Comparison of ENCODE assay signal across 8 cellular contexts in the genomic region with DNA sequence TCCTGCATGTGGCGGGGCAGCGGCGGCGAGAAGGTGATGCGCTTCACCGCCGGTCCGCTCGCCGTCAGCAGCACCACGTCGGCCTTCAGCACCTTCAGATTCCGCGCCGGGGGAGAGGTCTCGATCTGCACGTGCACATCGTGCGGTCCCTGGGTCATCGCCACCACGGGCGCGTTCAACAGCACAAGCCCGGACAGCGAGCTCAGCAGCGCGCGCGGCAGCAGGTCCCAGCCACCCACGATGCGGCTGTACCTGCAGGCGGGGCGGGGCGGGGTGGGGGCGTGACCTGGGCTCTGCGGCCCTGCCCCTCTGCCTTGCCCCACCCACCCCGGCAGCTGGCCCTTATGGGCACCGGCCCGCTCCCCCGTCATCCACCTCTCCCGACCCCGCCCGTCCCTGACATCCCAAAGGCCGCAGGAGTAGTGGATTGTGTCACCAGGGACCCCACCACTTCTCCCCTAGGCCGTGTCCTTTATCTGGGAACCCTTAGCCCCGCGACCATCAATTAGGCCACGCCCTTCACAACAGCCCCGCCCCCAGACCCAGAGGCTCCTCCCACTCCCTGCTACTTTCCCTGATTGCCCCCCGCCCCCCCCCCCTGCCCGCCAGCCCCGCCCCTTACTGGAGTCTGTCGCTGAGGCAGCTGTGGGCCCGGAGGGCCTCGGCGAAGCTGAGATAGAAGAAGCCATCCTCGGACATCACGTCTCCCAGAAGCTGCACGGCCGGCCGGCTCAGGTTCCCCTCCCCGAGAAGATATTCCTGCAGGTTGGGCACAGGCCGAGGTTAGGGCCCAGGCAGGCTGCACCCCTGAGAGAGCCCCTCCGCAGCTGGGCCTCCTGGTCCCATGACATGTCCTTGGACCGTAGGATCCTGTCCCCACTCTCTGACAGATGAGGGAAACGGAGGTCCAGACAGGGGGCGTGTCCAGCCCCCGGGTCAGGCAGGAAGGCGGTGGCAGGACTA. TPM values are rescaled to one million over a fixed set of nuclear protein-coding genes. Genes with fewer than 3 reads are reported as not detected.
DNase-seq lines count a peak whose midpoint lies in the region; ATAC-seq, FAIRE-seq and TF ChIP-seq lines count a peak whose summit lies in the region.

No MANE protein-coding gene starts in this region.

- H3K79me2 ChIP-seq in keratinocyte (ENCODE audit: control insufficient read depth, insufficient read depth, low read length), result no peaks in the 10 kb centered on the region

- no peak for FAIRE-seq in keratinocyte (lab: Jason Lieb, UNC)

- H3K36me3 Mint-ChIP-seq in activated naive CD8-positive, alpha-beta T cell, result peaks cover 2% of the 10 kb centered on the region

- TF ChIP-seq POLR2A in GM18505 (IDR thresholded peaks at IDR 0.05; ENCODE audit: borderline replicate concordance, extremely low read depth, insufficient read depth, insufficient read length), result peak; percentile 12

- H3K4me1 Mint-ChIP-seq in activated naive CD8-positive, alpha-beta T cell (ENCODE audit: low read depth), result peaks cover 16% of the 10 kb centered on the region

- no peaks in the 10 kb centered on the region for H3K36me3 ChIP-seq in keratinocyte (ENCODE audit: control insufficient read depth in 2 of 2, extremely low read depth in 1 of 2, insufficient read depth in 2 of 2, low read length in 2 of 2)

- H3K27ac Mint-ChIP-seq in activated naive CD8-positive, alpha-beta T cell, result peak overlapping the region; percentile 58

- peak overlapping the region; percentile 58 for H3K4me2 ChIP-seq in keratinocyte (ENCODE audit: control insufficient read depth, extremely low read depth, insufficient read depth, low read depth, low read length)

- peak overlapping the region; percentile 58 for H2AFZ ChIP-seq in keratinocyte (ENCODE audit: control insufficient read depth, low read length)

- no peaks in the 10 kb centered on the region for H3K9me1 ChIP-seq in keratinocyte (ENCODE audit: control insufficient read depth, extremely low read depth, insufficient read depth, low read length)

- DNase-seq in SHP77 (lab: John Stamatoyannopoulos, UW), result peak; percentile 14 to 44
- no peak for DNase-seq in keratinocyte (ENCODE audit: low read depth, low spot score)
- peak; percentile 42 for DNase-seq in stimulated activated CD8-positive, alpha-beta memory T cell treated with anti-CD3 and anti-CD28 coated beads, Interleukin-12 subunit alpha, Interleukin-12 subunit beta, amount 100 ng/mL, for 24 hours (ENCODE audit: extremely low read depth)
- no peak for DNase-seq in Ammon's horn (ENCODE audit: low spot score)
- DNase-seq in NCI-H128 (lab: John Stamatoyannopoulos, UW; ENCODE audit: unreplicated experiment), result no peak

- H3K4me3 Mint-ChIP-seq in activated naive CD8-positive, alpha-beta T cell, result peak overlapping the region; percentile 75

- dilution Hi-C loops in keratinocyte (cut with MboI; ENCODE audit: extremely low pct_ligation_motif_present, low sequenced_read_pairs), result no loop called here

- H3K4me1 ChIP-seq in keratinocyte (ENCODE audit: control insufficient read depth, extremely low read depth, insufficient read depth, low read length), result peaks cover 2% of the 10 kb centered on the region

- H3K9me3 Mint-ChIP-seq in activated naive CD8-positive, alpha-beta T cell (ENCODE audit: low read depth), result no peaks in the 10 kb centered on the region

- no peaks in the 10 kb centered on the region for H4K20me1 ChIP-seq in keratinocyte (ENCODE audit: control insufficient read depth, extremely low read depth, insufficient read depth, low read length)

- no peaks in the 10 kb centered on the region for H3K27me3 Mint-ChIP-seq in activated naive CD8-positive, alpha-beta T cell

- peak in 1 of 3 experiments; percentile 6 for TF ChIP-seq CTCF in keratinocyte (optimal IDR thresholded peaks at IDR 0.05 in 1 of 3, IDR thresholded peaks at IDR 0.05 in 1 of 3, conservative IDR thresholded peaks at IDR 0.05 in 1 of 3; ENCODE audit: extremely low read depth in 1 of 3, insufficient read depth in 2 of 3, low read length in 3 of 3)

- no peak overlapping the region for H3K27ac ChIP-seq in keratinocyte (ENCODE audit: control insufficient read depth, insufficient read depth, low read length)

- ATAC-seq in GM18505 (IDR thresholded peaks at IDR 0.05; ENCODE audit: unreplicated experiment), result peak; percentile 42
- ATAC-seq in HG03439 (IDR thresholded peaks at IDR 0.05; ENCODE audit: unreplicated experiment), result no peak

- H3K9ac ChIP-seq in keratinocyte (ENCODE audit: control insufficient read depth, extremely low read depth, insufficient read depth, low read length), result no peak overlapping the region

- peak overlapping the region in 1 of 3 experiments; percentile 12 for H3K4me3 ChIP-seq in keratinocyte (ENCODE audit: control insufficient read depth in 2 of 3, extremely low read depth in 1 of 3, insufficient read depth in 2 of 3, low read depth in 1 of 3, low read length in 3 of 3)

- H3K9me3 ChIP-seq in keratinocyte (ENCODE audit: control insufficient read depth, low read depth, low read length), result no peaks in the 10 kb centered on the region

- H3K27me3 ChIP-seq in keratinocyte (ENCODE audit: control insufficient read depth, extremely low read depth, insufficient read depth, low read length), result peaks cover 12% of the 10 kb centered on the region

RNA-seq across cellular contexts. Expression of gene IL4I1, which starts 6.1 kb away (rescaled TPM):
- 0.09 to 0.22 TPM (median 0.13 TPM) in 3 replicates for polyA plus RNA-seq in keratinocyte
- polyA plus RNA-seq in keratinocyte (2011; ENCODE audit: low read depth), result not detected
- polyA plus RNA-seq in keratinocyte (2011; cell fraction: cytosol; rRNA removed), result not detected in 2 replicates
- not detected in 2 replicates for polyA plus RNA-seq in keratinocyte (2011; cell fraction: nucleus; rRNA removed)
- polyA plus RNA-seq in keratinocyte (2012; ENCODE audit: low replicate concordance), result 0.31 TPM in 1 of 2 replicates, not detected in the other
- polyA minus RNA-seq in keratinocyte, result not detected in 3 replicates
- not detected for polyA minus RNA-seq in keratinocyte (2011; cell fraction: cytosol; rRNA and poly(A)+ RNA removed)
- not detected in 2 replicates for polyA minus RNA-seq in keratinocyte (2011; cell fraction: nucleus; rRNA and poly(A)+ RNA removed)

RNA-seq across cellular contexts. Expression of gene TBC1D17, which starts 13.1 kb away (rescaled TPM):
- 9.0 to 25.6 TPM (median 9.4 TPM) in 3 replicates for polyA plus RNA-seq in keratinocyte
- polyA plus RNA-seq in keratinocyte (2011; ENCODE audit: low read depth), result 5.1 TPM
- 15.5 and 20.2 TPM in 2 replicates for polyA plus RNA-seq in keratinocyte (2011; cell fraction: cytosol; rRNA removed)
- 19.6 and 29.7 TPM in 2 replicates for polyA plus RNA-seq in keratinocyte (2011; cell fraction: nucleus; rRNA removed)
- 22.6 and 24.6 TPM in 2 replicates for polyA plus RNA-seq in keratinocyte (2012; ENCODE audit: low replicate concordance)
- polyA minus RNA-seq in keratinocyte, result 9.2 to 31.4 TPM (median 11.6 TPM) in 3 replicates
- polyA minus RNA-seq in keratinocyte (2011; cell fraction: cytosol; rRNA and poly(A)+ RNA removed), result 19.8 TPM
- polyA minus RNA-seq in keratinocyte (2011; cell fraction: nucleus; rRNA and poly(A)+ RNA removed), result 12.9 and 17.7 TPM in 2 replicates

RNA-seq across cellular contexts. Expression of gene AKT1S1, which starts 13.5 kb away (rescaled TPM):
- 27.2 to 43.8 TPM (median 28.8 TPM) in 3 replicates for polyA plus RNA-seq in keratinocyte
- 12.1 TPM for polyA plus RNA-seq in keratinocyte (2011; ENCODE audit: low read depth)
- 35.0 and 54.7 TPM in 2 replicates for polyA plus RNA-seq in keratinocyte (2011; cell fraction: cytosol; rRNA removed)
- 35.4 and 46.8 TPM in 2 replicates for polyA plus RNA-seq in keratinocyte (2011; cell fraction: nucleus; rRNA removed)
- polyA plus RNA-seq in keratinocyte (2012; ENCODE audit: low replicate concordance), result 31.8 and 54.4 TPM in 2 replicates
- polyA minus RNA-seq in keratinocyte, result 15.9 to 41.5 TPM (median 21.8 TPM) in 3 replicates
- 43.9 TPM for polyA minus RNA-seq in keratinocyte (2011; cell fraction: cytosol; rRNA and poly(A)+ RNA removed)
- polyA minus RNA-seq in keratinocyte (2011; cell fraction: nucleus; rRNA and poly(A)+ RNA removed), result 12.0 and 15.3 TPM in 2 replicates

RNA-seq across cellular contexts. Expression of gene PNKP, which starts 23.3 kb away (rescaled TPM):
- 19.3 to 26.4 TPM (median 19.6 TPM) in 3 replicates for polyA plus RNA-seq in keratinocyte
- polyA plus RNA-seq in keratinocyte (2011; ENCODE audit: low read depth), result 12.0 TPM
- 6.5 and 15.1 TPM in 2 replicates for polyA plus RNA-seq in keratinocyte (2011; cell fraction: cytosol; rRNA removed)
- 58.6 and 72.5 TPM in 2 replicates for polyA plus RNA-seq in keratinocyte (2011; cell fraction: nucleus; rRNA removed)
- 20.7 and 36.0 TPM in 2 replicates for polyA plus RNA-seq in keratinocyte (2012; ENCODE audit: low replicate concordance)
- 12.3 to 38.4 TPM (median 17.5 TPM) in 3 replicates for polyA minus RNA-seq in keratinocyte
- polyA minus RNA-seq in keratinocyte (2011; cell fraction: cytosol; rRNA and poly(A)+ RNA removed), result 22.1 TPM
- 29.1 and 33.6 TPM in 2 replicates for polyA minus RNA-seq in keratinocyte (2011; cell fraction: nucleus; rRNA and poly(A)+ RNA removed)

RNA-seq across cellular contexts. Expression of gene ATF5, which starts 38.4 kb away (rescaled TPM):
- 4.6 to 9.3 TPM (median 6.0 TPM) in 3 replicates for polyA plus RNA-seq in keratinocyte
- polyA plus RNA-seq in keratinocyte (2011; ENCODE audit: low read depth), result 6.5 TPM
- polyA plus RNA-seq in keratinocyte (2011; cell fraction: cytosol; rRNA removed), result 5.7 and 10.2 TPM in 2 replicates
- 10.3 and 10.6 TPM in 2 replicates for polyA plus RNA-seq in keratinocyte (2011; cell fraction: nucleus; rRNA removed)
- 12.1 and 19.1 TPM in 2 replicates for polyA plus RNA-seq in keratinocyte (2012; ENCODE audit: low replicate concordance)
- polyA minus RNA-seq in keratinocyte, result 1.1 to 3.5 TPM (median 2.1 TPM) in 3 replicates
- 10.9 TPM for polyA minus RNA-seq in keratinocyte (2011; cell fraction: cytosol; rRNA and poly(A)+ RNA removed)
- polyA minus RNA-seq in keratinocyte (2011; cell fraction: nucleus; rRNA and poly(A)+ RNA removed), result 1.6 and 1.8 TPM in 2 replicates

Comparison
In these comparisons a context has a peak if more than half of its experiments do, and no peak if none do; other contexts are left out.
1. DNase-seq: peak in SHP77 (2 of 2) and stimulated activated CD8-positive, alpha-beta memory T cell treated with anti-CD3 and anti-CD28 coated beads, Interleukin-12 subunit alpha, Interleukin-12 subunit beta, amount 100 ng/mL, for 24 hours (single experiment); none in keratinocyte (single experiment), Ammon's horn (single experiment) and NCI-H128 (single experiment).